In the genomic region with DNA sequence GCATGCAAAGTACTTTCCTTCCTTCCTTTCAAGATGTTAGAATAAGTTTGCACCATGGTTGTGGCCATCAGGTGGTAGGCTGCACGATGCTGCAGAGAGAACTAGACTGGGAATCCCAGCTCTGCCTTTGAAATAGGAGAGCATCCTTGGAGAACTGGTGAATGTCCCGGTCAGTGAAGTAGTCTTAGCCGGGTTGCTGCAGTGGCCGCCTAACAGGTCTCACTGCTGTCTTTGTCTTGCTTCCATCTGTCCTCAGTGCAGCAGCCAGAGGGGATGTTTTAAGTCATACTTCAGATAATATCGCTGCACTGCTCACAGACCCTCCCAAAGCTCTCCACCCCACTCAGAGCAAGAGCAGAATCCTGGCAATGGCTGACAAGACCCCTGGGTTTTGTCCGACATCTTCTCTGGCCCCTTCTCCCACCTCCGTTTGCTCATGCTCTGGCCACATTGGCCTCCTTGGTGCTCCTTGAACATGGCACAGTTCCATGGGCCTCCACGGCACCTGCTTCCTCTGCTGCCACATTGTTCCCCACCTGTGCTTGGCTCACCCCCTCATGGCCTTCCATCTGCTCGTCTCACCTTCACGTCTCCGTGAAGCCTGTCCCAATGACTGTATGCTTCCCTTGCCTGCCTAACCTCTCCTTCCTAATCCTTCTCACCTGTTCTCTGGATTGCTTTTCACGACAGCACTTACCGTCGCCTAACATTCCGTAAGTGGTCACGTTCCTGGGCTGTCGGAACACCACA, we compare ENCODE assay signal across 15 cellular contexts.
DNase-seq lines count a peak whose midpoint lies in the region; ATAC-seq lines count a peak whose summit lies in the region.
"Had no signal": no experiment of that assay in that cellular context is flagged by ENCODE, and none has a peak within 500 bp of the region (broad histone marks: within the 10 kb centered on the region; RNA-seq: fewer than 3 reads in every experiment).

No MANE protein-coding gene starts in this region.

- in situ Hi-C loops in G401 (cut with HindIII; ENCODE audit: low sequenced_read_pairs), result no loop called here

- peak; percentile 1 for DNase-seq in NCI-H2171 treated with DMSO at 0.1 percent for 48 hours (lab: John Stamatoyannopoulos, UW)
- no peak for DNase-seq in NCI-H2171 (lab: John Stamatoyannopoulos, UW)
- DNase-seq in G401 (ENCODE audit: low spot score), result peak; percentile 94
- peak; percentile 86 for DNase-seq in cerebellum (ENCODE audit: low spot score)
- no peak for DNase-seq in NCI-H187 (lab: John Stamatoyannopoulos, UW)
- DNase-seq in SK-N-DZ (ENCODE audit: low spot score), result no peak
- DNase-seq: Calu3; CD4-positive, alpha-beta memory T cell; COR-L47; DMS53; DMS79 treated with DMSO at 0.1 percent for 48 hours; GM23248; H7; HCEC 1CT had no signal

- no peak for ATAC-seq in HG03469 (IDR thresholded peaks at IDR 0.05; ENCODE audit: unreplicated experiment)

Comparison
In these comparisons a context has a peak if more than half of its experiments do, and no peak if none do; other contexts are left out.
1. DNase-seq: peak in NCI-H2171 treated with DMSO at 0.1 percent for 48 hours (single experiment), G401 (single experiment) and cerebellum (single experiment); none in NCI-H2171 (single experiment), NCI-H187 (0 of 2) and SK-N-DZ (single experiment).